In genomic region chr20:49166534-49167449, GRCh38 we compare ENCODE assay signal across 1 cellular context.
TF ChIP-seq lines count a peak whose summit lies in the region.

No MANE protein-coding gene starts in this region.

TF ChIP-seq in GM23338, 12 proteins besides CTCF, POLR2A, EP300 and RAD21 (continued from another document):
- TF ChIP-seq, protein P1, sequence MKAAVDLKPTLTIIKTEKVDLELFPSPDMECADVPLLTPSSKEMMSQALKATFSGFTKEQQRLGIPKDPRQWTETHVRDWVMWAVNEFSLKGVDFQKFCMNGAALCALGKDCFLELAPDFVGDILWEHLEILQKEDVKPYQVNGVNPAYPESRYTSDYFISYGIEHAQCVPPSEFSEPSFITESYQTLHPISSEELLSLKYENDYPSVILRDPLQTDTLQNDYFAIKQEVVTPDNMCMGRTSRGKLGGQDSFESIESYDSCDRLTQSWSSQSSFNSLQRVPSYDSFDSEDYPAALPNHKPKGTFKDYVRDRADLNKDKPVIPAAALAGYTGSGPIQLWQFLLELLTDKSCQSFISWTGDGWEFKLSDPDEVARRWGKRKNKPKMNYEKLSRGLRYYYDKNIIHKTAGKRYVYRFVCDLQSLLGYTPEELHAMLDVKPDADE (IDR thresholded peaks at IDR 0.05): no peak
- TF ChIP-seq ZNF114 (CRISPR knock-in tag; IDR thresholded peaks at IDR 0.05) (no peak), JUNB (IDR thresholded peaks at IDR 0.05; ENCODE audit: unreplicated experiment) (no peak), ZNF331 (CRISPR knock-in tag; IDR thresholded peaks at IDR 0.05; ENCODE audit: low read depth) (no peak), STAT1 (IDR thresholded peaks at IDR 0.05; ENCODE audit: unreplicated experiment) (no peak), EZH2phosphoT487 (IDR thresholded peaks at IDR 0.05; ENCODE audit: unreplicated experiment) (no peak), EZH2 (IDR thresholded peaks at IDR 0.05; ENCODE audit: low read depth, unreplicated experiment) (no peak), REST (IDR thresholded peaks at IDR 0.05; ENCODE audit: unreplicated experiment) (no peak), POLR2AphosphoS5 (IDR thresholded peaks at IDR 0.05; ENCODE audit: low read depth) (no peak)
